ENCODE assay signal across 24 cellular contexts in the genomic region with DNA sequence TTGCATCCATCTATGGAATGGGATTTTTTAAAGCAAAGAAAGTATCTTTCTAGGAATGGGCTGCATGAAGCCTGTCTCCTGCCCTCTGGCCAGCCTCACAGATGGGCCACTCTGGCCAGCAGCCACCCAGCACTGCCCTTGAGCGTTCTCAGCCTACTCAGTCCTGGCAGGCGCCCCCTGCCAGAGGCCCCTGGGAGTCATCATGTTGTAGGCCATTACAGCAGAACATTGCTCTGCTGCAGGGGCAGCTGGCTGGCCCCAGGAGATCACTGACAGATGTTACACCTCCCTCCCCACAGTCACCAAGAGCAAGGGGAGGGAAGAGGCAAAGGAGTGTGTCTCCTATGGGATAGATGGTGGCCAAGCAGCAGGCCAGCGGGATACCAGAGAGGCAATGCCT.
A peak's percentile ranks its signal among the peaks of the same experiment; 100 is the strongest.
DNase-seq lines count a peak whose midpoint lies in the region; ATAC-seq and TF ChIP-seq lines count a peak whose summit lies in the region.
"Had no signal": no experiment of that assay in that cellular context is flagged by ENCODE, and none has a peak within 500 bp of the region (broad histone marks: within the 10 kb centered on the region; RNA-seq: fewer than 3 reads in every experiment).

No MANE protein-coding gene starts in this region.

- no peak for TF ChIP-seq CTCF in WTC11 (IDR thresholded peaks at IDR 0.05)

- in situ Hi-C loops in HAP-1 (cut with MboI; ENCODE audit: low sequenced_read_pairs) = no loop called here

- no peaks in the 10 kb centered on the region for H3K4me1 Mint-ChIP-seq in WTC11
- H3K4me1 Mint-ChIP-seq: activated CD4-positive, alpha-beta T cell treated with anti-CD3 and anti-CD28 coated beads, Interleukin-2, amount 10 ng/mL, durations not matched to agents 7 days and 5 days; naive B cell; stimulated activated naive B cell treated with anti-CD40 and anti-IgM and Interleukin-4, amounts not matched to agents 10 μg/mL and 1 μg/mL and 100 μg/mL, for 72 hours; T-helper 17 cell had no signal

- peaks cover 9% of the 10 kb centered on the region for H3K9me3 Mint-ChIP-seq in WTC11
- H3K9me3 Mint-ChIP-seq: activated CD4-positive, alpha-beta T cell treated with anti-CD3 and anti-CD28 coated beads, Interleukin-2, amount 10 ng/mL, durations not matched to agents 7 days and 5 days had no signal

- POLR2A ChIA-PET in WTC11 (lab: Charles Lee) = no interaction called here

- ATAC-seq in WTC11 (peak; percentile 79), HG03045 (IDR thresholded peaks at IDR 0.05; ENCODE audit: unreplicated experiment) (no peak)
- ATAC-seq: activated naive CD4-positive, alpha-beta T cell treated with anti-CD3 and anti-CD28 coated beads, Interleukin-2, amount 50 U/mL, for 72 hours; left colon; stimulated activated naive B cell treated with anti-CD40 and anti-IgM and Interleukin-4, amounts not matched to agents 10 μg/mL and 1 μg/mL and 100 μg/mL, for 72 hours; T-helper 17 cell had no signal

- H3K27ac Mint-ChIP-seq in WTC11 = no peak overlapping the region
- H3K27ac Mint-ChIP-seq: activated CD4-positive, alpha-beta T cell treated with anti-CD3 and anti-CD28 coated beads, Interleukin-2, amount 10 ng/mL, durations not matched to agents 7 days and 5 days; activated naive CD4-positive, alpha-beta T cell treated with anti-CD3 and anti-CD28 coated beads, Interleukin-2, amount 50 U/mL, for 72 hours; naive B cell; stimulated activated naive B cell treated with anti-CD40 and anti-IgM and Interleukin-4, amounts not matched to agents 10 μg/mL and 1 μg/mL and 100 μg/mL, for 72 hours; T-helper 17 cell had no signal

- no peaks in the 10 kb centered on the region for H3K36me3 ChIP-seq in MG63
- no peaks in the 10 kb centered on the region for H3K36me3 ChIP-seq in HAP-1 (replicated peaks)
- H3K36me3 ChIP-seq: ascending aorta had no signal

- no peak overlapping the region for H3K4me3 ChIP-seq in MG63
- H3K4me3 ChIP-seq in HAP-1 = no peak overlapping the region
- H3K4me3 ChIP-seq: ascending aorta, dorsolateral prefrontal cortex, testis had no signal

- no peak overlapping the region for H3K4me3 Mint-ChIP-seq in WTC11
- H3K4me3 Mint-ChIP-seq: activated CD4-positive, alpha-beta T cell treated with anti-CD3 and anti-CD28 coated beads, Interleukin-2, amount 10 ng/mL, durations not matched to agents 7 days and 5 days; naive B cell; stimulated activated naive B cell treated with anti-CD40 and anti-IgM and Interleukin-4, amounts not matched to agents 10 μg/mL and 1 μg/mL and 100 μg/mL, for 72 hours; T-helper 17 cell had no signal

- no peaks in the 10 kb centered on the region for H3K9me3 ChIP-seq in MG63
- H3K9me3 ChIP-seq in HAP-1 = no peaks in the 10 kb centered on the region
- H3K9me3 ChIP-seq: ascending aorta, testis had no signal

- DNase-seq in NCI-H82 (lab: John Stamatoyannopoulos, UW) = peak; percentile 32
- no peak for DNase-seq in NCI-H82 treated with DMSO at 0.1 percent for 48 hours (lab: John Stamatoyannopoulos, UW; ENCODE audit: unreplicated experiment)
- DNase-seq in MG63 = peak; percentile 6
- peak; percentile 35 for DNase-seq in WTC11 (ENCODE audit: low spot score)
- DNase-seq in iPS-NIHi7 (ENCODE audit: extremely low spot score) = peak; percentile 61
- DNase-seq in HAP-1 (ENCODE audit: low spot score in 2 of 2) = no peak
- no peak for DNase-seq in activated T-cell treated with anti-CD3 and anti-CD28 coated beads for 4 hours
- DNase-seq: activated CD4-positive, alpha-beta T cell treated with anti-CD3 and anti-CD28 coated beads, Interleukin-2, amount 10 ng/mL, durations not matched to agents 7 days and 5 days; AML-193; DMS53; GF-D8; left colon; naive B cell; NCI-H1105; NCI-H2081 treated with DMSO at 0.1 percent for 48 hours; NCI-H510A; stimulated activated CD4-positive, alpha-beta T cell treated with anti-CD3 and anti-CD28 coated beads, Interleukin-4, amount 100 ng/mL, for 1 hour; stimulated activated naive B cell treated with anti-CD40 and anti-IgM and Interleukin-4, amounts not matched to agents 10 μg/mL and 1 μg/mL and 100 μg/mL, for 72 hours; T-helper 17 cell; testis had no signal

- no peaks in the 10 kb centered on the region for H3K4me1 ChIP-seq in HAP-1
- H3K4me1 ChIP-seq: ascending aorta, testis had no signal

- H3K27me3 ChIP-seq in MG63 = no peaks in the 10 kb centered on the region
- H3K27me3 ChIP-seq in HAP-1 (ENCODE audit: low read depth) = 0 out of 2 replicates have a peak, but pooled peaks cover 2% of the 10 kb centered on the region
- H3K27me3 ChIP-seq: ascending aorta, testis had no signal

- peaks cover 2% of the 10 kb centered on the region; the same call in 1 of the 2 replicates for H3K27me3 Mint-ChIP-seq in WTC11 (ENCODE audit: low read depth)
- H3K27me3 Mint-ChIP-seq: activated CD4-positive, alpha-beta T cell treated with anti-CD3 and anti-CD28 coated beads, Interleukin-2, amount 10 ng/mL, durations not matched to agents 7 days and 5 days; stimulated activated naive B cell treated with anti-CD40 and anti-IgM and Interleukin-4, amounts not matched to agents 10 μg/mL and 1 μg/mL and 100 μg/mL, for 72 hours; T-helper 17 cell had no signal

- no peaks in the 10 kb centered on the region for H3K36me3 Mint-ChIP-seq in WTC11
- H3K36me3 Mint-ChIP-seq: activated naive CD4-positive, alpha-beta T cell treated with anti-CD3 and anti-CD28 coated beads, Interleukin-2, amount 50 U/mL, for 72 hours; naive B cell; stimulated activated naive B cell treated with anti-CD40 and anti-IgM and Interleukin-4, amounts not matched to agents 10 μg/mL and 1 μg/mL and 100 μg/mL, for 72 hours had no signal

- CTCF ChIA-PET in WTC11 (lab: Charles Lee) = interaction anchor here (0.6 to 1.5 kb wide), 2 partner anchors 99 to 267 kb away, joined by 3 read pairs; no protein-coding TSS in a partner anchor

TF ChIP-seq in WTC11, 78 proteins besides CTCF, POLR2A, EP300 and RAD21 (continues in another document):
- TF ChIP-seq, protein P1, sequence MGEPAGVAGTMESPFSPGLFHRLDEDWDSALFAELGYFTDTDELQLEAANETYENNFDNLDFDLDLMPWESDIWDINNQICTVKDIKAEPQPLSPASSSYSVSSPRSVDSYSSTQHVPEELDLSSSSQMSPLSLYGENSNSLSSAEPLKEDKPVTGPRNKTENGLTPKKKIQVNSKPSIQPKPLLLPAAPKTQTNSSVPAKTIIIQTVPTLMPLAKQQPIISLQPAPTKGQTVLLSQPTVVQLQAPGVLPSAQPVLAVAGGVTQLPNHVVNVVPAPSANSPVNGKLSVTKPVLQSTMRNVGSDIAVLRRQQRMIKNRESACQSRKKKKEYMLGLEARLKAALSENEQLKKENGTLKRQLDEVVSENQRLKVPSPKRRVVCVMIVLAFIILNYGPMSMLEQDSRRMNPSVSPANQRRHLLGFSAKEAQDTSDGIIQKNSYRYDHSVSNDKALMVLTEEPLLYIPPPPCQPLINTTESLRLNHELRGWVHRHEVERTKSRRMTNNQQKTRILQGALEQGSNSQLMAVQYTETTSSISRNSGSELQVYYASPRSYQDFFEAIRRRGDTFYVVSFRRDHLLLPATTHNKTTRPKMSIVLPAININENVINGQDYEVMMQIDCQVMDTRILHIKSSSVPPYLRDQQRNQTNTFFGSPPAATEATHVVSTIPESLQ (CRISPR knock-in tag; IDR thresholded peaks at IDR 0.05) = no peak
- no peak for TF ChIP-seq IRF2 (CRISPR knock-in tag; IDR thresholded peaks at IDR 0.05; ENCODE audit: borderline replicate concordance, low read depth)
- TF ChIP-seq SP1 (CRISPR knock-in tag; conservative IDR thresholded peaks at IDR 0.05) = no peak
- TF ChIP-seq, protein P2, sequence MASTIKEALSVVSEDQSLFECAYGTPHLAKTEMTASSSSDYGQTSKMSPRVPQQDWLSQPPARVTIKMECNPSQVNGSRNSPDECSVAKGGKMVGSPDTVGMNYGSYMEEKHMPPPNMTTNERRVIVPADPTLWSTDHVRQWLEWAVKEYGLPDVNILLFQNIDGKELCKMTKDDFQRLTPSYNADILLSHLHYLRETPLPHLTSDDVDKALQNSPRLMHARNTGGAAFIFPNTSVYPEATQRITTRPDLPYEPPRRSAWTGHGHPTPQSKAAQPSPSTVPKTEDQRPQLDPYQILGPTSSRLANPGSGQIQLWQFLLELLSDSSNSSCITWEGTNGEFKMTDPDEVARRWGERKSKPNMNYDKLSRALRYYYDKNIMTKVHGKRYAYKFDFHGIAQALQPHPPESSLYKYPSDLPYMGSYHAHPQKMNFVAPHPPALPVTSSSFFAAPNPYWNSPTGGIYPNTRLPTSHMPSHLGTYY (CRISPR knock-in tag; IDR thresholded peaks at IDR 0.05) = no peak
- no peak for TF ChIP-seq HMGA2 (CRISPR knock-in tag; IDR thresholded peaks at IDR 0.05)
- TF ChIP-seq ZNF396 (CRISPR knock-in tag; IDR thresholded peaks at IDR 0.05; ENCODE audit: borderline replicate concordance) = no peak
- TF ChIP-seq, protein P3, sequence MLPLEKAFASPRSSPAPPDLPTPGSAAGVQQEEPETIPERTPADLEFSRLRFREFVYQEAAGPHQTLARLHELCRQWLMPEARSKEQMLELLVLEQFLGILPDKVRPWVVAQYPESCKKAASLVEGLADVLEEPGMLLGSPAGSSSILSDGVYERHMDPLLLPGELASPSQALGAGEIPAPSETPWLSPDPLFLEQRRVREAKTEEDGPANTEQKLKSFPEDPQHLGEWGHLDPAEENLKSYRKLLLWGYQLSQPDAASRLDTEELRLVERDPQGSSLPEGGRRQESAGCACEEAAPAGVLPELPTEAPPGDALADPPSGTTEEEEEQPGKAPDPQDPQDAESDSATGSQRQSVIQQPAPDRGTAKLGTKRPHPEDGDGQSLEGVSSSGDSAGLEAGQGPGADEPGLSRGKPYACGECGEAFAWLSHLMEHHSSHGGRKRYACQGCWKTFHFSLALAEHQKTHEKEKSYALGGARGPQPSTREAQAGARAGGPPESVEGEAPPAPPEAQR (CRISPR knock-in tag; IDR thresholded peaks at IDR 0.05) = no peak
- TF ChIP-seq, protein P4, sequence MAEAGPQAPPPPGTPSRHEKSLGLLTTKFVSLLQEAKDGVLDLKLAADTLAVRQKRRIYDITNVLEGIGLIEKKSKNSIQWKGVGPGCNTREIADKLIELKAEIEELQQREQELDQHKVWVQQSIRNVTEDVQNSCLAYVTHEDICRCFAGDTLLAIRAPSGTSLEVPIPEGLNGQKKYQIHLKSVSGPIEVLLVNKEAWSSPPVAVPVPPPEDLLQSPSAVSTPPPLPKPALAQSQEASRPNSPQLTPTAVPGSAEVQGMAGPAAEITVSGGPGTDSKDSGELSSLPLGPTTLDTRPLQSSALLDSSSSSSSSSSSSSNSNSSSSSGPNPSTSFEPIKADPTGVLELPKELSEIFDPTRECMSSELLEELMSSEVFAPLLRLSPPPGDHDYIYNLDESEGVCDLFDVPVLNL (CRISPR knock-in tag; IDR thresholded peaks at IDR 0.05; ENCODE audit: borderline replicate concordance, low read depth) = no peak
- TF ChIP-seq NFYB (CRISPR knock-in tag; conservative IDR thresholded peaks at IDR 0.05; ENCODE audit: low read depth) = no peak

Comparison
In these comparisons a context has a peak if more than half of its experiments do, and no peak if none do; other contexts are left out.
1. DNase-seq: peak in NCI-H82 (single experiment), MG63 (single experiment), WTC11 (single experiment) and iPS-NIHi7 (single experiment); none in NCI-H82 treated with DMSO at 0.1 percent for 48 hours (single experiment), HAP-1 (0 of 2) and activated T-cell treated with anti-CD3 and anti-CD28 coated beads for 4 hours (single experiment).